17 cellular contexts compared by ENCODE assay signal in the genomic region with DNA sequence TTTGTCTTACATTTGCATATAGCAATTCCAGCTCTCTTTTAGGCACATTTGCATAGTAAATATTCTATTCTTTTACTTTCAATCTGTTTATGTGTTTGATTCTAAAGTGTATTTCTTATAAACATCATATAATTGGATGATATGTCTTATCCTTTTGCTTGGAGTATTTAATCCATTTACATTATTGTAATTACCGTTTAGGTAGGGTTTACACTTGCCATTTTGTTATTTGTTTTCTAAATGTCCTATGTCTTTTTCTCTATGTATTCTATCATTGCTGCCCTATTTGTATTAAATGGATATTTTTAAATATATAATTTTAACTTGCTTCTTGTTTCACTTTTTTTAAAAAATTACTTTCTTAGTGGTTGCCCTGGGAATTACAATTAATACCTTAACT. TPM values are rescaled to one million over a fixed set of nuclear protein-coding genes. Genes with fewer than 3 reads are reported as not detected.
A peak's percentile ranks its signal among the peaks of the same experiment; 100 is the strongest.
DNase-seq lines count a peak whose midpoint lies in the region; ATAC-seq, FAIRE-seq and TF ChIP-seq lines count a peak whose summit lies in the region.
"Had no signal": no experiment of that assay in that cellular context is flagged by ENCODE, and none has a peak within 500 bp of the region (broad histone marks: within the 10 kb centered on the region; RNA-seq: fewer than 3 reads in every experiment).

No MANE protein-coding gene starts in this region.

- peak; percentile 18 for FAIRE-seq in endometrium (lab: Jason Lieb, UNC)
- FAIRE-seq in RCC 7860 (lab: Jason Lieb, UNC): no peak
- FAIRE-seq: A204.1, G401.6, GM12892, H54 had no signal

- H3K4me1 Mint-ChIP-seq in HFFc6 (ENCODE audit: low read depth) (peaks cover 13% of the 10 kb centered on the region), glutamatergic neuron (ENCODE audit: low read depth, unreplicated experiment) (peaks cover 5% of the 10 kb centered on the region)
- H3K4me1 Mint-ChIP-seq: B cell; CD4-positive, CD25-positive, alpha-beta regulatory T cell had no signal

- H3K9me3 Mint-ChIP-seq in HFFc6 (peaks cover 21% of the 10 kb centered on the region), glutamatergic neuron (ENCODE audit: unreplicated experiment) (peaks cover 8% of the 10 kb centered on the region)

- no peak overlapping the region for H3K4me3 Mint-ChIP-seq in HFFc6
- no peak overlapping the region for H3K4me3 Mint-ChIP-seq in glutamatergic neuron (ENCODE audit: unreplicated experiment)
- H3K4me3 Mint-ChIP-seq: B cell; CD4-positive, CD25-positive, alpha-beta regulatory T cell; CD8-positive, alpha-beta T cell had no signal

- peak; percentile 48 for TF ChIP-seq CTCF in HFFc6 (IDR thresholded peaks at IDR 0.05)
- TF ChIP-seq CTCF in glutamatergic neuron (IDR thresholded peaks at IDR 0.05; ENCODE audit: partially characterized antibody, unreplicated experiment): peak; percentile 42
- TF ChIP-seq CTCF in omental fat pad (IDR thresholded peaks at IDR 0.05): no peak

- ATAC-seq in omental fat pad (ENCODE audit: low FRiP score): no peak
- ATAC-seq: CD8-positive, alpha-beta T cell had no signal

- no peak for DNase-seq in HFFc6
- DNase-seq in glutamatergic neuron: no peak
- no peak for DNase-seq in omental fat pad (ENCODE audit: low spot score)
- DNase-seq in RCC 7860 (ENCODE audit: low spot score): no peak
- DNase-seq in anterior cingulate cortex (lab: John Stamatoyannopoulos, UW): no peak
- DNase-seq: Caco-2; CD4-positive, CD25-positive, alpha-beta regulatory T cell; CD8-positive, alpha-beta T cell; DMS153; DND-41; GOT3 had no signal

- no peak overlapping the region for H3K27ac Mint-ChIP-seq in HFFc6
- H3K27ac Mint-ChIP-seq in glutamatergic neuron (ENCODE audit: unreplicated experiment): no peak overlapping the region
- H3K27ac Mint-ChIP-seq: B cell; CD4-positive, CD25-positive, alpha-beta regulatory T cell; CD8-positive, alpha-beta T cell had no signal

- H3K27me3 Mint-ChIP-seq in HFFc6 (ENCODE audit: insufficient read depth) (no peaks in the 10 kb centered on the region), glutamatergic neuron (ENCODE audit: unreplicated experiment) (peaks cover 5% of the 10 kb centered on the region)

- peaks cover 4% of the 10 kb centered on the region; the same call in 1 of the 2 replicates for H3K36me3 Mint-ChIP-seq in HFFc6 (ENCODE audit: low read depth)
- peaks cover 49% of the 10 kb centered on the region for H3K36me3 Mint-ChIP-seq in glutamatergic neuron (ENCODE audit: unreplicated experiment)
- H3K36me3 Mint-ChIP-seq: CD8-positive, alpha-beta T cell had no signal

RNA-seq across cellular contexts. Expression of gene ACCSL, which starts 22.8 kb away (rescaled TPM):
- not detected for total RNA-seq in HFFc6 (2021; fragmentation: NEBNext Ultra II Directional; extraction: Animal tissue kit (Norgen Biotek cat#: 25700))
- total RNA-seq in glutamatergic neuron (ENCODE audit: unreplicated experiment) (not detected), omental fat pad (not detected)
- total RNA-seq: B cell; Caco-2; CD4-positive, CD25-positive, alpha-beta regulatory T cell; CD8-positive, alpha-beta T cell had no signal

RNA-seq across cellular contexts. Expression of gene ACCS, which starts 41.1 kb away (rescaled TPM):
- 1 to 10 TPM; 3.9 to 5.4 (median 4.8) TPM for total RNA-seq in HFFc6 (2021; fragmentation: NEBNext Ultra II Directional; extraction: Animal tissue kit (Norgen Biotek cat#: 25700))
- total RNA-seq in glutamatergic neuron (ENCODE audit: unreplicated experiment) (45.1 TPM), omental fat pad (10 to 100 TPM; 13.8 to 38.0 (median 19.7) TPM)

Comparison
In these comparisons a context has a peak if more than half of its experiments do, and no peak if none do; other contexts are left out.
1. CTCF ChIP-seq: peak in HFFc6 (single experiment) and glutamatergic neuron (single experiment); none in omental fat pad (0 of 3).